Comparison of ENCODE assay signal across 8 cellular contexts in the genomic region with DNA sequence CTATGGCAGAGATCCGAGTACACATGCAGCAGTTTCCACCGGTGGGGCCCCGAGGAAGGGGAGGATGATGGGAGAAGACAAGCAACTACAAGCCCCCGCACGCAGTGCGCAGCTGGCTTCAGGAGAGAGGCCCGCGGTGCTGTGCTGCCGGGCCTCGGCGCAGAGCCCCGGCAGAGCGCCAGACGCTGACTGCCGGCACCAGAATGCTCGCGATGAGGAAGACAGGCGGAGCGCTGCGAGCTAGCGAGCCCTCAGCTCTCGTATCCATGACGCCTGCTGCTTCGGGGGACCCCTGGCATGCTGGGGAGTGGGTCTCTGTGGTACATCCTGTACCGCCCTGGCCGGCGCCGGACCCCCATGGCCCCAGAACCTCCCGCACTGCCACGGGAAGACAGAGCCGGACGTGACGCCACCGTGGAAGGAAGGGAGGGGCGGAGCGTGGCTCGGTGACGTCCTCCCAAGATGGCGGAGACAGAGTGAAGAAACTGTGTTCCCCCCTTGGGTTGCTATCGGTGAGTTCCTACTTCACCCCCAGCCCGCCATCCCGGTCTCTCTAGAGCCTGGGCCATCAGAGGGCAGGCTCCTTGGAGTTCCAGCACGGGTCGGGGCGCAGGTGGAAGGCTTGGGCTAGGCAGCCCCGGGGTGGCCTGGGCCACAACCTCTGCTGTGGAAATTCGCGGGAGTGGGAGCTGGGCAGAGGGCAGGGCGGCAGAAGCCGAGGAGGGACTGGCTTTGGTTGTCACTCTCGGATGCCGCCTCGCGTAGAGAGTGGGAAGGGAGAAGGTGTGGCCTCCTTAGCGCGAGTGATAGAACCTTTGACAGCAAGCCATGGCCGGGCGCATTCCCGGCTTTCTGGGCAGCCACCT. TPM values are rescaled to one million over a fixed set of nuclear protein-coding genes. Genes with fewer than 3 reads are reported as not detected.
DNase-seq lines count a peak whose midpoint lies in the region; ATAC-seq, FAIRE-seq and TF ChIP-seq lines count a peak whose summit lies in the region.

Gene MYNN (plus strand): TSS at position 446 of the 866 bp plus-strand sequence. CDS start 900 bp downstream, outside the sequence.

- no peaks in the 10 kb centered on the region for H3K27me3 Mint-ChIP-seq in T-helper 1 cell treated with Interleukin-12 subunit alpha and Interleukin-12 subunit beta and Interleukin-4 antibody, amounts not matched to agents 30 μg/mL and 1 μg/mL, for 36 hours (ENCODE audit: low read depth)

- H3K4me3 ChIP-seq in right cardiac atrium (ENCODE audit: low read length) (peak within 1 kb of the TSS; percentile 88), vagina (peak within 1 kb of the TSS; percentile 78 to 91)

- H3K9me3 Mint-ChIP-seq in T-helper 1 cell treated with Interleukin-12 subunit alpha and Interleukin-12 subunit beta and Interleukin-4 antibody, amounts not matched to agents 30 μg/mL and 1 μg/mL, for 36 hours = no peaks in the 10 kb centered on the region

- no peaks in the 10 kb centered on the region for H3K9me3 ChIP-seq in right cardiac atrium (ENCODE audit: control insufficient read depth, low read length)
- H3K9me3 ChIP-seq in vagina = no peaks in the 10 kb centered on the region

- ATAC-seq in HG02840 (IDR thresholded peaks at IDR 0.05; ENCODE audit: low FRiP score, unreplicated experiment) (peak; percentile 85), right cardiac atrium (peak; percentile 95)

- DNase-seq in GM12892 (ENCODE audit: insufficient read length) (peak; percentile 62), NCI-H146 (lab: John Stamatoyannopoulos, UW) (peak; percentile 96), amygdala (lab: John Stamatoyannopoulos, UW) (peak; percentile 65 to 95 (median 87)), right cardiac atrium (peak; percentile 93 to 97 (median 97)), putamen (ENCODE audit: low spot score) (peak; percentile 95), vagina (ENCODE audit: extremely low spot score in 2 of 2) (peak in 1 of 2 donors; percentile 96)

- peaks cover 0 to 11% of the 10 kb centered on the region in 2 donors for H3K36me3 ChIP-seq in vagina

- H3K4me1 Mint-ChIP-seq in T-helper 1 cell treated with Interleukin-12 subunit alpha and Interleukin-12 subunit beta and Interleukin-4 antibody, amounts not matched to agents 30 μg/mL and 1 μg/mL, for 36 hours (ENCODE audit: low read depth) = peaks cover 38% of the 10 kb centered on the region

- H3K36me3 Mint-ChIP-seq in T-helper 1 cell treated with Interleukin-12 subunit alpha and Interleukin-12 subunit beta and Interleukin-4 antibody, amounts not matched to agents 30 μg/mL and 1 μg/mL, for 36 hours (ENCODE audit: low read depth) = peaks cover 21% of the 10 kb centered on the region

- H3K27ac ChIP-seq in right cardiac atrium (ENCODE audit: low read length) = peak within 1 kb of the TSS; percentile 99
- H3K27ac ChIP-seq in vagina = peak within 1 kb of the TSS; percentile 100

- H3K27me3 ChIP-seq in right cardiac atrium (ENCODE audit: control insufficient read depth, insufficient read depth) = no peaks in the 10 kb centered on the region
- no peaks in the 10 kb centered on the region for H3K27me3 ChIP-seq in vagina

- TF ChIP-seq POLR2A in GM12892 (IDR thresholded peaks at IDR 0.05; ENCODE audit: low read depth, low read length) = peak; percentile 96
- peak; percentile 84 to 99 for TF ChIP-seq POLR2A in vagina (IDR thresholded peaks at IDR 0.05)

- H3K27ac Mint-ChIP-seq in T-helper 1 cell treated with Interleukin-12 subunit alpha and Interleukin-12 subunit beta and Interleukin-4 antibody, amounts not matched to agents 30 μg/mL and 1 μg/mL, for 36 hours = peak within 1 kb of the TSS; percentile 99

- TF ChIP-seq CTCF in vagina (IDR thresholded peaks at IDR 0.05) = no peak

- peak within 1 kb of the TSS; percentile 96 for H3K4me3 Mint-ChIP-seq in T-helper 1 cell treated with Interleukin-12 subunit alpha and Interleukin-12 subunit beta and Interleukin-4 antibody, amounts not matched to agents 30 μg/mL and 1 μg/mL, for 36 hours

- H3K4me1 ChIP-seq in right cardiac atrium (ENCODE audit: control insufficient read depth, insufficient read depth, low read length) (no peaks in the 10 kb centered on the region), vagina (peaks cover 25% of the 10 kb centered on the region)

- intact Hi-C loops in right cardiac atrium (cut with DNase I) = no loop called here
- intact Hi-C loops in vagina (cut with DNase I) = no loop called here

- under 1% methylated on average over 59 of the region's 59 CpGs for WGBS in right cardiac atrium

- FAIRE-seq in GM12892 (lab: Jason Lieb, UNC) = peak; percentile 99

RNA-seq across cellular contexts. Expression of gene MYNN, which starts in this region (rescaled TPM):
- 12.6 TPM for polyA plus RNA-seq in GM12892 (2012; ENCODE audit: missing spikeins)
- total RNA-seq in right cardiac atrium (10 to 100 TPM; 12.4 to 16.0 (median 12.8) TPM), vagina (16.7 TPM)
- polyA plus RNA-seq in right cardiac atrium = 8.4 TPM
